Comparison of ENCODE assay signal across 18 cellular contexts in the genomic region with DNA sequence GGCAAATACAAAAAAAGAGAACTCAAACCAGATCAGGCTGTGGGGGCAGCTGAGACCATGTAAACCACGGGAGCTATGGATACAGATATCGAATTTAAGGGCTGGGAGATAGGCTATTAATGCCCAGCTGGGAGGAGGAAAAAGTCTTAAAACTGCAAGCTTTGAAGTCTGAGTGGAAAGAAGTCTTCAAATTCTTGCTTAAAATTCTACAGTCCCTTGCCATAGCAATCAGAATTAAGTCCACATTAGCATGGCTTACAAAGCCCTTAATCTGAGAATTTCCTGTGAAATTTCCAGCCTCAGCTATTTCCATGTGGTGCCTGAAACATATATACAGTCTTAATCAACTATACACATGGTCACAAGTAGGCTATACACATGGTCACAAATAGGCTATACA.
"Had no signal": no experiment of that assay in that cellular context is flagged by ENCODE, and none has a peak within 500 bp of the region (broad histone marks: within the 10 kb centered on the region; RNA-seq: fewer than 3 reads in every experiment).

No MANE protein-coding gene starts in this region.

- H3K4me1 Mint-ChIP-seq: natural killer cell; stimulated activated memory B cell treated with anti-CD40 and anti-IgM and Interleukin-4, amounts not matched to agents 10 μg/mL and 1 μg/mL and 100 μg/mL, for 72 hours had no signal

- H3K4me3 Mint-ChIP-seq: natural killer cell; stimulated activated memory B cell treated with anti-CD40 and anti-IgM and Interleukin-4, amounts not matched to agents 10 μg/mL and 1 μg/mL and 100 μg/mL, for 72 hours; type B pancreatic cell had no signal

- ATAC-seq: gastrocnemius medialis; left ventricle myocardium superior; lower lobe of right lung; natural killer cell; pancreas; sciatic nerve; stimulated activated memory B cell treated with anti-CD40 and anti-IgM and Interleukin-4, amounts not matched to agents 10 μg/mL and 1 μg/mL and 100 μg/mL, for 72 hours; stimulated activated naive CD8-positive, alpha-beta T cell treated with anti-CD3 and anti-CD28 coated beads, Interleukin-15, Interleukin-2, amounts not matched to agents 100 U/mL and 50 U/mL, for 24 hours had no signal

- H3K27ac Mint-ChIP-seq: natural killer cell; stimulated activated memory B cell treated with anti-CD40 and anti-IgM and Interleukin-4, amounts not matched to agents 10 μg/mL and 1 μg/mL and 100 μg/mL, for 72 hours; type B pancreatic cell had no signal

- H3K9me3 ChIP-seq: gastrocnemius medialis, lower lobe of right lung, pancreas, testis, tibial artery had no signal

- H3K27me3 Mint-ChIP-seq: stimulated activated memory B cell treated with anti-CD40 and anti-IgM and Interleukin-4, amounts not matched to agents 10 μg/mL and 1 μg/mL and 100 μg/mL, for 72 hours; type B pancreatic cell had no signal

- DNase-seq: dorsolateral prefrontal cortex; effector CD4-positive, alpha-beta T cell; foreskin fibroblast; gastrocnemius medialis; head of caudate nucleus; left ventricle myocardium superior; lower lobe of right lung; natural killer cell; pancreas; retina; stimulated activated CD4-positive, alpha-beta T cell treated with anti-CD3 and anti-CD28 coated beads, Interleukin-4, amount 100 ng/mL, for 4 hours; stimulated activated naive CD8-positive, alpha-beta T cell treated with anti-CD3 and anti-CD28 coated beads, Interleukin-15, Interleukin-2, amounts not matched to agents 100 U/mL and 50 U/mL, for 24 hours; substantia nigra; testis; tibial artery had no signal

- H3K36me3 Mint-ChIP-seq: natural killer cell; stimulated activated memory B cell treated with anti-CD40 and anti-IgM and Interleukin-4, amounts not matched to agents 10 μg/mL and 1 μg/mL and 100 μg/mL, for 72 hours; type B pancreatic cell had no signal

- H3K4me1 ChIP-seq: lower lobe of right lung, pancreas, testis had no signal

- H3K27me3 ChIP-seq: dorsolateral prefrontal cortex, gastrocnemius medialis, pancreas, testis, tibial artery had no signal

- H3K27ac ChIP-seq: dorsolateral prefrontal cortex, gastrocnemius medialis, lower lobe of right lung, pancreas, testis, tibial artery had no signal

- H3K4me3 ChIP-seq: dorsolateral prefrontal cortex, gastrocnemius medialis, lower lobe of right lung, pancreas, testis, tibial artery had no signal

- H3K36me3 ChIP-seq: gastrocnemius medialis, lower lobe of right lung, pancreas, tibial artery had no signal
